Comparison of ENCODE assay signal across 2 cellular contexts in the genomic region with DNA sequence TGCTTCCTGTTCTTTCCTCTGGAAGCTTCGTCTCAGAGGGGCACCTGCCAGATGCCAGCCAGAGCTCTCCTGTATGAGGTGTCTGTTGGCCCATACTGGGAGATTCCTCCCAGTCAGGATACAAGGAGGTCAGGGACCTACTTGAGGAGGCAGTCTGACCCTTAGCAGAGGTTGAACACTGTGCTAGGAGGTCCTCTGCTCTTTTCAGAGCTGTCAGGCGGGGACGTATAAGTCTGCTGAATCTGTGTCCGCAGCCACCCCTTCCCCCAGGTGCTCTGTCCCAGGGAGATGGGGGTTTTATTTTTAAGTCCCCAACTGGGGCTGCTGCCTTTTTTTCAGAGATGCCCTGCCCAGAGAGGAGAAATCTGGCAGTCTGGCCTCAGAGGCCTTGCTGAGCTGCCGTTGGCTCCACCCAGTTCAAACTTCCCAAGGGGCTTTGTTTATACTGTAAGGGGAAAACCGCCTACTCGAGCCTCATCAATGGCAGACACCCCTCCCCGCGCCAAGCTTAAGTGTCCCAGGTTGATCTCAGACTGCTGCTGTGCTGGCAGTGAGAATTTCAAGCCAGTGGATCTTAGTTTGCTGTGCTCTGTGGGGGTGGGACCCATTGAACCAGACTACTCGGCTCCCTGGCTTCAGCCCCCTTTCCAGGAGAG.
TF ChIP-seq lines count a peak whose summit lies in the region.

No MANE protein-coding gene starts in this region.

TF ChIP-seq in GM23338, 12 proteins besides CTCF, POLR2A, EP300 and RAD21:
- TF ChIP-seq, protein P1, sequence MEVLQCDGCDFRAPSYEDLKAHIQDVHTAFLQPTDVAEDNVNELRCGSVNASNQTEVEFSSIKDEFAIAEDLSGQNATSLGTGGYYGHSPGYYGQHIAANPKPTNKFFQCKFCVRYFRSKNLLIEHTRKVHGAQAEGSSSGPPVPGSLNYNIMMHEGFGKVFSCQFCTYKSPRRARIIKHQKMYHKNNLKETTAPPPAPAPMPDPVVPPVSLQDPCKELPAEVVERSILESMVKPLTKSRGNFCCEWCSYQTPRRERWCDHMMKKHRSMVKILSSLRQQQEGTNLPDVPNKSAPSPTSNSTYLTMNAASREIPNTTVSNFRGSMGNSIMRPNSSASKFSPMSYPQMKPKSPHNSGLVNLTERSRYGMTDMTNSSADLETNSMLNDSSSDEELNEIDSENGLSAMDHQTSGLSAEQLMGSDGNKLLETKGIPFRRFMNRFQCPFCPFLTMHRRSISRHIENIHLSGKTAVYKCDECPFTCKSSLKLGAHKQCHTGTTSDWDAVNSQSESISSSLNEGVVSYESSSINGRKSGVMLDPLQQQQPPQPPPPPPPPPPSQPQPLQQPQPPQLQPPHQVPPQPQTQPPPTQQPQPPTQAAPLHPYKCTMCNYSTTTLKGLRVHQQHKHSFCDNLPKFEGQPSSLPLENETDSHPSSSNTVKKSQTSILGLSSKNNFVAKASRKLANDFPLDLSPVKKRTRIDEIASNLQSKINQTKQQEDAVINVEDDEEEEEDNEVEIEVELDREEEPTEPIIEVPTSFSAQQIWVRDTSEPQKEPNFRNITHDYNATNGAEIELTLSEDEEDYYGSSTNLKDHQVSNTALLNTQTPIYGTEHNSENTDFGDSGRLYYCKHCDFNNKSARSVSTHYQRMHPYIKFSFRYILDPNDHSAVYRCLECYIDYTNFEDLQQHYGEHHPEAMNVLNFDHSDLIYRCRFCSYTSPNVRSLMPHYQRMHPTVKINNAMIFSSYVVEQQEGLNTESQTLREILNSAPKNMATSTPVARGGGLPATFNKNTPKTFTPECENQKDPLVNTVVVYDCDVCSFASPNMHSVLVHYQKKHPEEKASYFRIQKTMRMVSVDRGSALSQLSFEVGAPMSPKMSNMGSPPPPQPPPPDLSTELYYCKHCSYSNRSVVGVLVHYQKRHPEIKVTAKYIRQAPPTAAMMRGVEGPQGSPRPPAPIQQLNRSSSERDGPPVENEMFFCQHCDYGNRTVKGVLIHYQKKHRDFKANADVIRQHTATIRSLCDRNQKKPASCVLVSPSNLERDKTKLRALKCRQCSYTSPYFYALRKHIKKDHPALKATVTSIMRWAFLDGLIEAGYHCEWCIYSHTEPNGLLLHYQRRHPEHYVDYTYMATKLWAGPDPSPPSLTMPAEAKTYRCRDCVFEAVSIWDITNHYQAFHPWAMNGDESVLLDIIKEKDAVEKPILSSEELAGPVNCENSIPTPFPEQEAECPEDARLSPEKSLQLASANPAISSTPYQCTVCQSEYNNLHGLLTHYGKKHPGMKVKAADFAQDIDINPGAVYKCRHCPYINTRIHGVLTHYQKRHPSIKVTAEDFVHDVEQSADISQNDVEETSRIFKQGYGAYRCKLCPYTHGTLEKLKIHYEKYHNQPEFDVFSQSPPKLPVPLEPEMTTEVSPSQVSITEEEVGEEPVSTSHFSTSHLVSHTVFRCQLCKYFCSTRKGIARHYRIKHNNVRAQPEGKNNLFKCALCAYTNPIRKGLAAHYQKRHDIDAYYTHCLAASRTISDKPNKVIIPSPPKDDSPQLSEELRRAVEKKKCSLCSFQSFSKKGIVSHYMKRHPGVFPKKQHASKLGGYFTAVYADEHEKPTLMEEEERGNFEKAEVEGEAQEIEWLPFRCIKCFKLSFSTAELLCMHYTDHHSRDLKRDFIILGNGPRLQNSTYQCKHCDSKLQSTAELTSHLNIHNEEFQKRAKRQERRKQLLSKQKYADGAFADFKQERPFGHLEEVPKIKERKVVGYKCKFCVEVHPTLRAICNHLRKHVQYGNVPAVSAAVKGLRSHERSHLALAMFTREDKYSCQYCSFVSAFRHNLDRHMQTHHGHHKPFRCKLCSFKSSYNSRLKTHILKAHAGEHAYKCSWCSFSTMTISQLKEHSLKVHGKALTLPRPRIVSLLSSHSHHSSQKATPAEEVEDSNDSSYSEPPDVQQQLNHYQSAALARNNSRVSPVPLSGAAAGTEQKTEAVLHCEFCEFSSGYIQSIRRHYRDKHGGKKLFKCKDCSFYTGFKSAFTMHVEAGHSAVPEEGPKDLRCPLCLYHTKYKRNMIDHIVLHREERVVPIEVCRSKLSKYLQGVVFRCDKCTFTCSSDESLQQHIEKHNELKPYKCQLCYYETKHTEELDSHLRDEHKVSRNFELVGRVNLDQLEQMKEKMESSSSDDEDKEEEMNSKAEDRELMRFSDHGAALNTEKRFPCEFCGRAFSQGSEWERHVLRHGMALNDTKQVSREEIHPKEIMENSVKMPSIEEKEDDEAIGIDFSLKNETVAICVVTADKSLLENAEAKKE (CRISPR knock-in tag; IDR thresholded peaks at IDR 0.05): no peak
- TF ChIP-seq ZNF331 (CRISPR knock-in tag; IDR thresholded peaks at IDR 0.05; ENCODE audit: low read depth) (0 out of 2 replicates have a peak, but pooled peaks have one; percentile 44), EZH2 (IDR thresholded peaks at IDR 0.05; ENCODE audit: low read depth, unreplicated experiment) (no peak)

TF ChIP-seq in IMR-90, 13 proteins besides CTCF, POLR2A, EP300 and RAD21:
- TF ChIP-seq CEBPB (IDR thresholded peaks at IDR 0.05; ENCODE audit: low read depth, low read length): no peak
- TF ChIP-seq FOS (IDR thresholded peaks at IDR 0.05; ENCODE audit: low read depth, low read length): no peak
- no peak for TF ChIP-seq MXI1 (IDR thresholded peaks at IDR 0.05; ENCODE audit: borderline replicate concordance, low read depth, low read length)
- TF ChIP-seq BHLHE40 (IDR thresholded peaks at IDR 0.05; ENCODE audit: low read depth, low read length): no peak
- no peak for TF ChIP-seq RCOR1 (IDR thresholded peaks at IDR 0.05; ENCODE audit: insufficient replicate concordance, low read length)
- TF ChIP-seq, protein P2, sequence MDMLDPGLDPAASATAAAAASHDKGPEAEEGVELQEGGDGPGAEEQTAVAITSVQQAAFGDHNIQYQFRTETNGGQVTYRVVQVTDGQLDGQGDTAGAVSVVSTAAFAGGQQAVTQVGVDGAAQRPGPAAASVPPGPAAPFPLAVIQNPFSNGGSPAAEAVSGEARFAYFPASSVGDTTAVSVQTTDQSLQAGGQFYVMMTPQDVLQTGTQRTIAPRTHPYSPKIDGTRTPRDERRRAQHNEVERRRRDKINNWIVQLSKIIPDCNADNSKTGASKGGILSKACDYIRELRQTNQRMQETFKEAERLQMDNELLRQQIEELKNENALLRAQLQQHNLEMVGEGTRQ (IDR thresholded peaks at IDR 0.05; ENCODE audit: low read depth, low read length): no peak
- no peak for TF ChIP-seq MAFK (IDR thresholded peaks at IDR 0.05; ENCODE audit: low read depth, low read length)
TF ChIP-seq in IMR-90: peak in this region for 0.
